In the genomic region with DNA sequence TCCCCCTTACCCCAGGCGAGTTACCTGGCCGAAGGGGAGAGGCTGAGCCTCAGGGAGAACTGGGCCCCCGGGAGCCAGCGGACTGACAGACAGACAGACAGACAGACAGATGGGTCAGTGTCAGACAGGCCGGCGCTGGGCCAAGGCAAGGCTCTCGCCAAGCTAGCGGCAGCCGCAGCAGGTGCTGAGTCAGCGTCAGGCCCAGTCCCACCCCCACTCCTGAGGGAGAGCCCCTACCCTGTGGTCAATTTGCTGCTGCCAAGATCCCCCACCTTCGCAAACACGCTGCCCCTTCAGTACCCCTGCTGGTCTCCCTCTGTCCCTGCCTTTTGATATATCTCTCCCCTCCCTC, we compare ENCODE assay signal across 9 cellular contexts. TPM values are rescaled to one million over a fixed set of nuclear protein-coding genes. Genes with fewer than 3 reads are reported as not detected.
DNase-seq lines count a peak whose midpoint lies in the region; ATAC-seq and TF ChIP-seq lines count a peak whose summit lies in the region.
"Had no signal": no experiment of that assay in that cellular context is flagged by ENCODE, and none has a peak within 500 bp of the region (broad histone marks: within the 10 kb centered on the region; RNA-seq: fewer than 3 reads in every experiment).

No MANE protein-coding gene starts in this region.

- DNase-seq in GM12865 (ENCODE audit: low read depth) (peak; percentile 51), dorsolateral prefrontal cortex (no peak), NCI-H2081 treated with DMSO at 0.1 percent for 48 hours (lab: John Stamatoyannopoulos, UW) (no peak), NCI-H510A treated with DMSO at 0.1 percent for 48 hours (lab: John Stamatoyannopoulos, UW) (no peak), OCI-M2 (lab: John Stamatoyannopoulos, UW; ENCODE audit: unreplicated experiment) (no peak)

- peak overlapping the region; percentile 50; the same call in 1 of the 2 replicates for H3K9ac ChIP-seq in OCI-LY1 (ENCODE audit: low read length)

- TF ChIP-seq CTCF in GM12865 (IDR thresholded peaks at IDR 0.05; ENCODE audit: insufficient read depth, low read depth, low read length, missing control alignments) (no peak), OCI-LY1 (IDR thresholded peaks at IDR 0.05; ENCODE audit: low read length) (no peak), dorsolateral prefrontal cortex (IDR thresholded peaks at IDR 0.05 in 54 of 56, conservative IDR thresholded peaks at IDR 0.05 in 2 of 56; ENCODE audit: low read depth in 1 of 56, partially characterized antibody in 56 of 56) (no peak)

- H3K9me3 ChIP-seq in OCI-LY1 (ENCODE audit: low read length) = no peaks in the 10 kb centered on the region
- no peaks in the 10 kb centered on the region for H3K9me3 ChIP-seq in neuron (ENCODE audit: low read length)
- H3K9me3 ChIP-seq: neutrophil had no signal

- no peak overlapping the region for H2AFZ ChIP-seq in OCI-LY1 (ENCODE audit: low read length)
- peak overlapping the region; percentile 52 for H2AFZ ChIP-seq in neuron (ENCODE audit: low read depth, low read length)

- peak overlapping the region; percentile 76; the same call in 1 of the 2 replicates for H3K4me2 ChIP-seq in OCI-LY1 (ENCODE audit: low read length)

- H3K4me3 ChIP-seq in GM12865 (ENCODE audit: low read depth, low read length) (peak overlapping the region; percentile 92), OCI-LY1 (ENCODE audit: low read depth, low read length, poor library complexity, severe bottlenecking) (peak overlapping the region; percentile 57), dorsolateral prefrontal cortex (peak overlapping the region in 32 of 59 donors; percentile 21 to 70 (median 46)), neuron (ENCODE audit: low read length) (peak overlapping the region; percentile 55)

- peaks cover 57% of the 10 kb centered on the region for H3K4me1 ChIP-seq in OCI-LY1 (ENCODE audit: insufficient read depth, low read length, severe bottlenecking)
- H3K4me1 ChIP-seq in neuron (ENCODE audit: insufficient read depth, low read length) = peaks cover 39% of the 10 kb centered on the region

- H4K20me1 ChIP-seq in OCI-LY1 (ENCODE audit: insufficient read depth, low read length) = no peaks in the 10 kb centered on the region

- no peaks in the 10 kb centered on the region for H3F3A ChIP-seq in OCI-LY1 (ENCODE audit: insufficient read depth, low read length)

- no peaks in the 10 kb centered on the region for H3K9me2 ChIP-seq in OCI-LY1 (ENCODE audit: low read depth, low read length)

- H3K27ac ChIP-seq in OCI-LY1 (ENCODE audit: low read depth, low read length, poor library complexity, severe bottlenecking) = no peak overlapping the region
- H3K27ac ChIP-seq in dorsolateral prefrontal cortex = peak overlapping the region in 9 of 59 donors; percentile 19 to 58 (median 35)
- H3K27ac ChIP-seq: neutrophil had no signal

- peaks cover 3% of the 10 kb centered on the region; the same call in 1 of the 2 replicates for H3K36me3 ChIP-seq in OCI-LY1 (ENCODE audit: insufficient read depth, low read length)
- no peaks in the 10 kb centered on the region for H3K36me3 ChIP-seq in neuron (ENCODE audit: insufficient read depth, low read length)
- H3K36me3 ChIP-seq: neutrophil had no signal

- ATAC-seq in GM18505 (IDR thresholded peaks at IDR 0.05; ENCODE audit: unreplicated experiment) = no peak

- H3K79me2 ChIP-seq in OCI-LY1 (ENCODE audit: insufficient read depth, low read length) = no peaks in the 10 kb centered on the region

- H3K27me3 ChIP-seq in OCI-LY1 (ENCODE audit: insufficient read depth, low read length) = peaks cover 17% of the 10 kb centered on the region
- H3K27me3 ChIP-seq in dorsolateral prefrontal cortex = peaks cover 0 to 86% (median 50%) of the 10 kb centered on the region in 45 donors
- H3K27me3 ChIP-seq in neuron (ENCODE audit: insufficient read depth, low read length) = peaks cover 26% of the 10 kb centered on the region

- no peak for TF ChIP-seq POLR2A in GM18505 (IDR thresholded peaks at IDR 0.05; ENCODE audit: borderline replicate concordance, extremely low read depth, insufficient read depth, insufficient read length)

- intact Hi-C loops in dorsolateral prefrontal cortex (cut with DNase I) = no loop called here

RNA-seq across cellular contexts. Expression of gene FGF11, which starts 1.5 kb away (rescaled TPM):
- total RNA-seq in dorsolateral prefrontal cortex = 10 to 100 TPM in 25 of 120 experiments, 1 to 10 TPM in 95; 2.5 to 23.6 (median 7.0) TPM

RNA-seq across cellular contexts. Expression of gene CHRNB1, which starts 4.1 kb away (rescaled TPM):
- total RNA-seq in dorsolateral prefrontal cortex = 10 to 100 TPM in 95 of 120 experiments, 1 to 10 TPM in 25; 6.3 to 21.6 (median 12.1) TPM

RNA-seq across cellular contexts. Expression of gene TMEM102, which starts 5.6 kb away (rescaled TPM):
- total RNA-seq in dorsolateral prefrontal cortex = 1 to 10 TPM in 52 of 120 experiments, under 1 TPM in 61, not detected in 7; 0.24 to 3.3 (median 0.97) TPM

RNA-seq across cellular contexts. Expression of gene SPEM3, which starts 12.1 kb away (rescaled TPM):
- total RNA-seq in dorsolateral prefrontal cortex = under 1 TPM in 1 of 120 experiments, not detected in 119; 0.14 TPM

RNA-seq across cellular contexts. Expression of gene SPEM2, which starts 15.4 kb away (rescaled TPM):
- total RNA-seq in dorsolateral prefrontal cortex = under 1 TPM in 2 of 120 experiments, not detected in 118; 0.41 to 0.48 TPM
